Comparison of ENCODE assay signal across 8 cellular contexts in the genomic region with DNA sequence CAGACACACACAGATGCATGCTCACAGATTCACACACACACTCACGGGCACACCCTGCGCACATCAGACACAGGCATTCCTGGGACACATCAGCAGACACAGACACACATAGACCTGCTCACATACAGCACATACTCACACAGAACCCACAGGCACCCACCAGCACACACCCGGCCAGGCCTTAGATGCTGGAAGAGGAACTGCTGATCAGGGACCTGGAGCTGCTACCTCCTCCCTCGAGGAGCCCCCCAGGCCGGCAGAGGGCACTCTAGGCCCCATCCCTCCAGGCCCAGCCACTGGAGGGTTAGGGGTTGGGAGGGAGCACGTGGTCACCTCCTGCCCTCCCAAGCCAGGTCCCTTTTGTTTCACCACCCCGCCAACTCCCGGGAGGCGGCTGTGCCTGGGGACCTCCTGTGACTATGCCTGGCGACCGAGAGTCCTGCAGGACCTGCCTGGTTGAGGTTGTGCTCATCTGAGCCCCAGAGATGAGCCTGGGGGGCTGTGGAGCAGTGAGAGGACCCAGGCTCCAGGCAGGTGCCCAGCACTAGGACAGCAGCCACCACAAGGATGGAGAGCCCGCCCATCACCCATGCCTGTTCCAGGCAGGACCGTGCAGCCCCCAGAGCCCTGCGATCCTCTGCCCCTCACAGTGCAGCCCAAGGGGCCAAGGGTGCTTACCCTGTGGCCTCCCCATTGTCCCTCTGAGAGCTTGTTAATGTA. TPM values are rescaled to one million over a fixed set of nuclear protein-coding genes. Genes with fewer than 3 reads are reported as not detected.
DNase-seq lines count a peak whose midpoint lies in the region.

No MANE protein-coding gene starts in this region.

- DNase-seq in EL: peak; percentile 57
- DNase-seq in H7: peak; percentile 97
- peak; percentile 78 for DNase-seq in NCI-H1694 (lab: John Stamatoyannopoulos, UW)
- DNase-seq in activated CD4-positive, alpha-beta T cell treated with anti-CD3 and anti-CD28 coated beads for 24 hours (ENCODE audit: low read depth in 2 of 2): peak; percentile 50 to 51
- peak; percentile 76 for DNase-seq in dermis blood vessel endothelial cell
- peak; percentile 94 for DNase-seq in medulla oblongata (ENCODE audit: extremely low spot score)
- peak; percentile 36 to 54 for DNase-seq in stimulated activated CD8-positive, alpha-beta memory T cell treated with anti-CD3 and anti-CD28 coated beads, Interleukin-7, amount 100 ng/mL, for 1 hour (ENCODE audit: low read depth in 2 of 2)
- no peak for DNase-seq in dedifferentiated amniotic fluid mesenchymal stem cell (ENCODE audit: extremely low spot score)

- peak overlapping the region; percentile 40 for H3K4me3 ChIP-seq in H7 (ENCODE audit: insufficient read depth, low read depth, low read length)

- H3K36me3 ChIP-seq in H7 (replicated peaks; ENCODE audit: control insufficient read depth, insufficient read depth, low read length): no peaks in the 10 kb centered on the region

- H3K27me3 ChIP-seq in H7 (ENCODE audit: control insufficient read depth, insufficient read depth, low read length): no peaks in the 10 kb centered on the region

RNA-seq across cellular contexts. Expression of gene PTMA, which starts 21.0 kb away (rescaled TPM):
- total RNA-seq in H7 (2014; rRNA removed; shearing (Covaris generic)): 2,153 and 2,302 TPM in 2 replicates
- 1,131 and 1,294 TPM in 2 replicates for total RNA-seq in dermis blood vessel endothelial cell
